In genomic region chr6:67358241-67358640, GRCh38 we compare ENCODE assay signal across 2 cellular contexts.
TF ChIP-seq lines count a peak whose summit lies in the region.

No MANE protein-coding gene starts in this region.

TF ChIP-seq in H1, 55 proteins besides CTCF, POLR2A, EP300 and RAD21:
- TF ChIP-seq FOSL1 (IDR thresholded peaks at IDR 0.05; ENCODE audit: insufficient read depth, low read depth, low read length) (no peak), CREB1 (IDR thresholded peaks at IDR 0.05) (no peak), SAP30 (IDR thresholded peaks at IDR 0.05; ENCODE audit: insufficient read depth, insufficient replicate concordance, low read length) (no peak), BCL11A (IDR thresholded peaks at IDR 0.05; ENCODE audit: low read depth in 2 of 2, low read length in 2 of 2) (no peak), CTBP2 (IDR thresholded peaks at IDR 0.05; ENCODE audit: borderline replicate concordance, insufficient read depth, insufficient read length, low read length) (no peak)

TF ChIP-seq in HepG2, 621 proteins besides CTCF, POLR2A, EP300 and RAD21:
- TF ChIP-seq ZNF124 (CRISPR knock-in tag; IDR thresholded peaks at IDR 0.05): no peak
- no peak for TF ChIP-seq HNF4G (IDR thresholded peaks at IDR 0.05; ENCODE audit: borderline replicate concordance, low read depth, low read length)
- no peak for TF ChIP-seq HNF4G (CRISPR knock-in tag; IDR thresholded peaks at IDR 0.05; ENCODE audit: borderline replicate concordance, low read depth)
- TF ChIP-seq SIN3B (IDR thresholded peaks at IDR 0.05; ENCODE audit: low read length): no peak
- TF ChIP-seq ZNF12 (CRISPR knock-in tag; IDR thresholded peaks at IDR 0.05): no peak
- no peak for TF ChIP-seq ZNF318 (CRISPR knock-in tag; IDR thresholded peaks at IDR 0.05)
- TF ChIP-seq ZBTB2 (CRISPR knock-in tag; IDR thresholded peaks at IDR 0.05; ENCODE audit: low read depth): no peak
- no peak for TF ChIP-seq ZNF446 (CRISPR knock-in tag; IDR thresholded peaks at IDR 0.05)
- no peak for TF ChIP-seq CBX2 (IDR thresholded peaks at IDR 0.05; ENCODE audit: low read depth, low read length)
- no peak for TF ChIP-seq CBX2 (CRISPR knock-in tag; IDR thresholded peaks at IDR 0.05; ENCODE audit: low read depth)
- no peak for TF ChIP-seq ZNF253 (CRISPR knock-in tag; IDR thresholded peaks at IDR 0.05; ENCODE audit: borderline replicate concordance)
- TF ChIP-seq NR3C1 (CRISPR knock-in tag; IDR thresholded peaks at IDR 0.05): no peak
- TF ChIP-seq ZNF160 (CRISPR knock-in tag; IDR thresholded peaks at IDR 0.05): no peak
- TF ChIP-seq SALL1 (CRISPR knock-in tag; IDR thresholded peaks at IDR 0.05): no peak
- TF ChIP-seq MTA3 (CRISPR knock-in tag; IDR thresholded peaks at IDR 0.05): no peak
- TF ChIP-seq CHD2 (IDR thresholded peaks at IDR 0.05; ENCODE audit: low read depth, low read length): no peak
- TF ChIP-seq TOE1 (CRISPR knock-in tag; IDR thresholded peaks at IDR 0.05): no peak
